In the genomic region with DNA sequence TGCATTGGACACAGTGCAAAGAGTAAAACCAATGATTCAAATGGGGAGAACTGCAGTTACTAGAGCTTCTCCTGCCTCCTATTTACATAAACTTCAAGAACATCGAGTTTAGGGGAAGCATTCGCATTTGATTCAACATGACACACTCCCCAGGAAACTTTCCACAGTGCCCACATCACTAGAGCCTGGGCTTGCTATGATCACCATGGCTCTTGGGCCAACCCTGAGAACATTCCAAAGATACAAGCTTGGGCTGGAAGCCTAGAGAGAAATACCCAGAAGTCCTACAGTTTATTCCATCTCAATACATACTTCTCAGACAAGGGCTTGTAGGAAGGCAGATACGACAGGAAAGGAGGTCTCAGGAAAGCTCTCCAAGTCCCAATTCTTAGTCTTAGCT, we compare ENCODE assay signal across 12 cellular contexts.
"Had no signal": no experiment of that assay in that cellular context is flagged by ENCODE, and none has a peak within 500 bp of the region (broad histone marks: within the 10 kb centered on the region; RNA-seq: fewer than 3 reads in every experiment).

No MANE protein-coding gene starts in this region.

- H3K9me3 Mint-ChIP-seq: activated T-cell treated with anti-CD3 and anti-CD28 coated beads, Interleukin-2, amount 50 U/mL, for 4 hours; central memory CD8-positive, alpha-beta T cell; dendritic cell treated with granulocyte-macrophage colony-stimulating factor and Interleukin-4, amounts not matched to agents 40 ng/mL and 50 ng/mL, for 4 days; effector memory CD8-positive, alpha-beta T cell had no signal

- H3K27me3 ChIP-seq: sigmoid colon, tibial nerve, vagina had no signal

- H3K27me3 Mint-ChIP-seq: central memory CD8-positive, alpha-beta T cell; effector memory CD8-positive, alpha-beta T cell had no signal

- H3K27ac ChIP-seq: sigmoid colon, vagina had no signal

- H3K27ac Mint-ChIP-seq: dendritic cell treated with granulocyte-macrophage colony-stimulating factor and Interleukin-4, amounts not matched to agents 40 ng/mL and 50 ng/mL, for 4 days had no signal

- H3K4me3 Mint-ChIP-seq: activated T-cell treated with anti-CD3 and anti-CD28 coated beads, Interleukin-2, amount 50 U/mL, for 4 hours; dendritic cell treated with granulocyte-macrophage colony-stimulating factor and Interleukin-4, amounts not matched to agents 40 ng/mL and 50 ng/mL, for 4 days had no signal

- H3K4me1 ChIP-seq: vagina had no signal

- H3K36me3 ChIP-seq: sigmoid colon, tibial nerve, vagina had no signal

- ATAC-seq: activated T-cell treated with anti-CD3 and anti-CD28 coated beads, Interleukin-2, amount 50 U/mL, for 4 hours; effector memory CD8-positive, alpha-beta T cell had no signal

- H3K4me3 ChIP-seq: sigmoid colon, tibial nerve, vagina had no signal

- H3K9me3 ChIP-seq: sigmoid colon, tibial nerve, vagina had no signal

- DNase-seq: activated CD4-positive, alpha-beta T cell treated with anti-CD3 and anti-CD28 coated beads for 1 hour; activated naive CD4-positive, alpha-beta T cell treated with Interleukin-2 at 50 U/mL for 16 hours; activated T-cell treated with anti-CD3 and anti-CD28 coated beads, Interleukin-2, amount 50 U/mL, for 4 hours; effector memory CD8-positive, alpha-beta T cell; hippocampal formation; sigmoid colon; stimulated activated CD4-positive, alpha-beta T cell treated with anti-CD3 and anti-CD28 coated beads, Interleukin-2, amount 100 ng/mL, for 48 hours; T-helper 9 cell had no signal
